1 cellular context compared by ENCODE assay signal in genomic region chr13:51894239-51894638, GRCh38.
TF ChIP-seq lines count a peak whose summit lies in the region.

No MANE protein-coding gene starts in this region.

TF ChIP-seq in H1, 55 proteins besides CTCF, POLR2A, EP300 and RAD21:
- no peak for TF ChIP-seq ASH2L (IDR thresholded peaks at IDR 0.05; ENCODE audit: low read length)
TF ChIP-seq in H1: peak in this region for 0.
